In genomic region chr17:17191961-17192381, GRCh38 we compare ENCODE assay signal across 12 cellular contexts. TPM values are rescaled to one million over a fixed set of nuclear protein-coding genes. Genes with fewer than 3 reads are reported as not detected.
DNase-seq lines count a peak whose midpoint lies in the region; ATAC-seq and TF ChIP-seq lines count a peak whose summit lies in the region.
"Had no signal": no experiment of that assay in that cellular context is flagged by ENCODE, and none has a peak within 500 bp of the region (broad histone marks: within the 10 kb centered on the region; RNA-seq: fewer than 3 reads in every experiment).

No MANE protein-coding gene starts in this region.

- peak; percentile 29 for DNase-seq in Ammon's horn (ENCODE audit: low spot score)
- peak; percentile 73 for DNase-seq in NCI-H1694 treated with DMSO at 0.1 percent for 48 hours (lab: John Stamatoyannopoulos, UW)
- peak; percentile 47 for DNase-seq in foreskin melanocyte
- no peak for DNase-seq in prostate gland (ENCODE audit: low spot score)
- DNase-seq in NCI-H1105 (lab: John Stamatoyannopoulos, UW) = no peak
- no peak for DNase-seq in stimulated activated CD4-positive, alpha-beta T cell treated with anti-CD3 and anti-CD28 coated beads, Interleukin-2, amount 100 ng/mL, for 48 hours
- DNase-seq in activated CD4-positive, alpha-beta memory T cell treated with anti-CD3 and anti-CD28 coated beads, Interleukin-2, amount 10 ng/mL, durations not matched to agents 7 days and 5 days = no peak
- DNase-seq: activated CD4-positive, CD25-positive, alpha-beta regulatory T cell; GF-D8; NCI-H69; upper lobe of right lung had no signal

- peaks cover 4% of the 10 kb centered on the region for H3K4me1 ChIP-seq in prostate gland (replicated peaks)

- H3K27ac Mint-ChIP-seq in activated CD4-positive, alpha-beta memory T cell treated with anti-CD3 and anti-CD28 coated beads, Interleukin-2, amount 10 ng/mL, durations not matched to agents 7 days and 5 days = no peak overlapping the region

- H3K9me3 Mint-ChIP-seq in activated CD4-positive, alpha-beta memory T cell treated with anti-CD3 and anti-CD28 coated beads, Interleukin-2, amount 10 ng/mL, durations not matched to agents 7 days and 5 days = no peaks in the 10 kb centered on the region

- no peaks in the 10 kb centered on the region for H3K9me3 ChIP-seq in prostate gland
- H3K9me3 ChIP-seq: upper lobe of right lung had no signal

- intact Hi-C loops in prostate gland (cut with DNase I) = no loop called here

- 37% methylated on average over 10 of the region's 10 CpGs for WGBS in prostate gland

- H3K27ac ChIP-seq in prostate gland = peak overlapping the region; percentile 44 to 62
- H3K27ac ChIP-seq: upper lobe of right lung had no signal

- H3K27me3 Mint-ChIP-seq in activated CD4-positive, alpha-beta memory T cell treated with anti-CD3 and anti-CD28 coated beads, Interleukin-2, amount 10 ng/mL, durations not matched to agents 7 days and 5 days = no peaks in the 10 kb centered on the region

- peaks cover 24% of the 10 kb centered on the region for H3K36me3 Mint-ChIP-seq in activated CD4-positive, alpha-beta memory T cell treated with anti-CD3 and anti-CD28 coated beads, Interleukin-2, amount 10 ng/mL, durations not matched to agents 7 days and 5 days (ENCODE audit: low read depth)

- no peak overlapping the region for H3K4me3 ChIP-seq in prostate gland
- H3K4me3 ChIP-seq: upper lobe of right lung had no signal

- H3K4me1 Mint-ChIP-seq in activated CD4-positive, alpha-beta memory T cell treated with anti-CD3 and anti-CD28 coated beads, Interleukin-2, amount 10 ng/mL, durations not matched to agents 7 days and 5 days = peaks cover 12% of the 10 kb centered on the region

- no peak for TF ChIP-seq POLR2A in prostate gland (IDR thresholded peaks at IDR 0.05)

- CTCF ChIA-PET in activated CD4-positive, alpha-beta memory T cell treated with anti-CD3 and anti-CD28 coated beads, Interleukin-2, amount 10 ng/mL, durations not matched to agents 7 days and 5 days (lab: Charles Lee) = interaction anchor here (0.7 to 2.1 kb wide), 2 partner anchors 11 to 451 kb away, joined by 4 to 7 read pairs; no protein-coding TSS in a partner anchor

- POLR2A ChIA-PET in activated CD4-positive, alpha-beta memory T cell treated with anti-CD3 and anti-CD28 coated beads, Interleukin-2, amount 10 ng/mL, durations not matched to agents 7 days and 5 days (lab: Charles Lee) = interaction anchor here (1.2 to 8.0 kb wide), 5 partner anchors 9 to 14 kb away, joined by 3 to 49 read pairs (median 7); partner anchors contain the start of gene PLD6

- no peak for ATAC-seq in GM21526 (IDR thresholded peaks at IDR 0.05; ENCODE audit: low FRiP score, unreplicated experiment)

- H3K27me3 ChIP-seq in prostate gland (replicated peaks; ENCODE audit: insufficient read depth) = no peaks in the 10 kb centered on the region
- H3K27me3 ChIP-seq: upper lobe of right lung had no signal

- no peak for TF ChIP-seq CTCF in prostate gland (IDR thresholded peaks at IDR 0.05)

- H3K4me3 Mint-ChIP-seq in activated CD4-positive, alpha-beta memory T cell treated with anti-CD3 and anti-CD28 coated beads, Interleukin-2, amount 10 ng/mL, durations not matched to agents 7 days and 5 days = no peak overlapping the region

- H3K36me3 ChIP-seq in prostate gland = no peaks in the 10 kb centered on the region

RNA-seq across cellular contexts. Expression of gene PLD6, which starts 14.2 kb away (rescaled TPM):
- 10 to 100 TPM in 1 of 2 donors, 1 to 10 TPM in 1; 9.5 to 26.4 TPM for total RNA-seq in prostate gland
- total RNA-seq in activated CD4-positive, alpha-beta memory T cell treated with anti-CD3 and anti-CD28 coated beads, Interleukin-2, amount 10 ng/mL, durations not matched to agents 7 days and 5 days = 1 to 10 TPM; 6.3 to 6.6 TPM

RNA-seq across cellular contexts. Expression of gene FLCN, which starts 45.0 kb away (rescaled TPM):
- total RNA-seq in prostate gland = 100 to 1,000 TPM in 1 of 2 donors, 10 to 100 TPM in 1; 43.8 to 125 TPM
- total RNA-seq in activated CD4-positive, alpha-beta memory T cell treated with anti-CD3 and anti-CD28 coated beads, Interleukin-2, amount 10 ng/mL, durations not matched to agents 7 days and 5 days = 10 to 100 TPM; 48.8 to 53.1 TPM

Comparison
In these comparisons a context has a peak if more than half of its experiments do, and no peak if none do; other contexts are left out.
1. DNase-seq: peak in Ammon's horn (single experiment), NCI-H1694 treated with DMSO at 0.1 percent for 48 hours (single experiment) and foreskin melanocyte (single experiment); none in prostate gland (single experiment), NCI-H1105 (single experiment), stimulated activated CD4-positive, alpha-beta T cell treated with anti-CD3 and anti-CD28 coated beads, Interleukin-2, amount 100 ng/mL, for 48 hours (0 of 2) and activated CD4-positive, alpha-beta memory T cell treated with anti-CD3 and anti-CD28 coated beads, Interleukin-2, amount 10 ng/mL, durations not matched to agents 7 days and 5 days (single experiment).